Comparison of ENCODE assay signal across 8 cellular contexts in genomic region chr4:7828926-7829325, GRCh38.
A peak's percentile ranks its signal among the peaks of the same experiment; 100 is the strongest.
DNase-seq lines count a peak whose midpoint lies in the region; ATAC-seq lines count a peak whose summit lies in the region.

No MANE protein-coding gene starts in this region.

- DNase-seq in HK-2 (ENCODE audit: unreplicated experiment) (peak; percentile 47), fibroblast of peridontal ligament (ENCODE audit: extremely low read depth) (peak; percentile 69), SHP77 (lab: John Stamatoyannopoulos, UW) (no peak), NCI-H1092 (lab: John Stamatoyannopoulos, UW) (no peak)
- DNase-seq in activated CD4-positive, alpha-beta memory T cell treated with anti-CD3 and anti-CD28 coated beads for 36 hours, result peak; percentile 20

- peak overlapping the region; percentile 90 for H3K27ac Mint-ChIP-seq in activated CD4-positive, alpha-beta memory T cell treated with anti-CD3 and anti-CD28 coated beads for 36 hours

- H3K27me3 Mint-ChIP-seq in activated CD4-positive, alpha-beta memory T cell treated with anti-CD3 and anti-CD28 coated beads for 36 hours, result no peaks in the 10 kb centered on the region

- H3K9me3 Mint-ChIP-seq in activated CD4-positive, alpha-beta memory T cell treated with anti-CD3 and anti-CD28 coated beads for 36 hours, result peaks cover 16% of the 10 kb centered on the region

- ATAC-seq in HG03457 (IDR thresholded peaks at IDR 0.05; ENCODE audit: unreplicated experiment) (no peak), HG02610 (IDR thresholded peaks at IDR 0.05; ENCODE audit: unreplicated experiment) (no peak)

- H3K4me3 ChIP-seq in skin epidermis, result no peak overlapping the region

- H3K4me1 Mint-ChIP-seq in activated CD4-positive, alpha-beta memory T cell treated with anti-CD3 and anti-CD28 coated beads for 36 hours (ENCODE audit: low read depth), result peaks cover 69% of the 10 kb centered on the region

- peak overlapping the region in 20 of 21 experiments; percentile 4 to 92 (median 72) for H3K27ac ChIP-seq in skin epidermis

- H3K4me3 Mint-ChIP-seq in activated CD4-positive, alpha-beta memory T cell treated with anti-CD3 and anti-CD28 coated beads for 36 hours, result no peak overlapping the region

- intact Hi-C loops in activated CD4-positive, alpha-beta memory T cell treated with anti-CD3 and anti-CD28 coated beads for 36 hours (cut with micrococcal nuclease), result loop anchor here (1.0 to 5.0 kb wide), 5 partner anchors 16 to 613 kb away; partner anchors contain the start of genes ACOX3 and TRMT44

- peaks cover 70% of the 10 kb centered on the region for H3K36me3 Mint-ChIP-seq in activated CD4-positive, alpha-beta memory T cell treated with anti-CD3 and anti-CD28 coated beads for 36 hours

- CTCF ChIA-PET in activated CD4-positive, alpha-beta memory T cell treated with anti-CD3 and anti-CD28 coated beads for 36 hours (lab: Charles Lee), result interaction anchor here (0.7 to 2.1 kb wide), 10 partner anchors 15 to 158 kb away, joined by 3 to 13 read pairs (median 6); no protein-coding TSS in a partner anchor

- POLR2A ChIA-PET in activated CD4-positive, alpha-beta memory T cell treated with anti-CD3 and anti-CD28 coated beads for 36 hours (lab: Charles Lee), result interaction anchor here (1.1 to 1.3 kb wide), 3 partner anchors 110 to 143 kb away, joined by 3 to 5 read pairs (median 4); partner anchors contain the start of gene AFAP1

Comparison
In these comparisons a context has a peak if more than half of its experiments do, and no peak if none do; other contexts are left out.
1. DNase-seq: peak in HK-2 (single experiment), activated CD4-positive, alpha-beta memory T cell treated with anti-CD3 and anti-CD28 coated beads for 36 hours (single experiment) and fibroblast of peridontal ligament (single experiment); none in SHP77 (0 of 2) and NCI-H1092 (single experiment).